ENCODE assay signal across 1 cellular context in genomic region chr5:164076571-164076970, GRCh38.
TF ChIP-seq lines count a peak whose summit lies in the region.

No MANE protein-coding gene starts in this region.

TF ChIP-seq in IMR-90, 13 proteins besides CTCF, POLR2A, EP300 and RAD21:
- TF ChIP-seq RFX5 (IDR thresholded peaks at IDR 0.05; ENCODE audit: low read depth, low read length) (no peak), MAFK (IDR thresholded peaks at IDR 0.05; ENCODE audit: low read depth, low read length) (no peak), ELK1 (IDR thresholded peaks at IDR 0.05; ENCODE audit: borderline replicate concordance, low read depth, low read length) (no peak), USF2 (IDR thresholded peaks at IDR 0.05; ENCODE audit: low read depth, low read length) (no peak), CHD1 (IDR thresholded peaks at IDR 0.05; ENCODE audit: low read depth, low read length) (no peak), FOS (IDR thresholded peaks at IDR 0.05; ENCODE audit: low read depth, low read length) (no peak), RCOR1 (IDR thresholded peaks at IDR 0.05; ENCODE audit: insufficient replicate concordance, low read length) (no peak), MAZ (IDR thresholded peaks at IDR 0.05; ENCODE audit: borderline replicate concordance, low read depth, low read length) (no peak), MXI1 (IDR thresholded peaks at IDR 0.05; ENCODE audit: borderline replicate concordance, low read depth, low read length) (no peak), BHLHE40 (IDR thresholded peaks at IDR 0.05; ENCODE audit: low read depth, low read length) (no peak), NFE2L2 (IDR thresholded peaks at IDR 0.05; ENCODE audit: low read depth, low read length) (no peak)
